31 cellular contexts compared by ENCODE assay signal in the genomic region with DNA sequence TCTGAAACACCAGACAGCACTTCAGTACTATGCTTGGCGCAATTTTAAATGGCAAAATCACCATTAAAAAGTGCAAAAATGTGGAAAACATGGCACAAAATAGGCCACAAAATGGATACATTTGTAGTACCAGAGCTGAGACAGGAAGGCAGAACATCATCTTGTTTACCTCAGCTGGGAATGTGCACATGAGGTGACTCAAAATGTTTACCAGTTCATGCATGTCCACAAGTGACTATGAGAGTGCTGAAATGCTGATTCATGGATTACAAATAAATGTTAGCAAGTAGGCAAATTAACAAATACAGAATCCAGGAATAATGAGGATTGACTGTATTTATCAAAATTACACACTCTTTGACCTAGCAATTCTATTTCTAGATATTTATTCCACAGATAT.
DNase-seq lines count a peak whose midpoint lies in the region; ATAC-seq and TF ChIP-seq lines count a peak whose summit lies in the region.
"Had no signal": no experiment of that assay in that cellular context is flagged by ENCODE, and none has a peak within 500 bp of the region (broad histone marks: within the 10 kb centered on the region; RNA-seq: fewer than 3 reads in every experiment).

No MANE protein-coding gene starts in this region.

- DNase-seq in ELR (ENCODE audit: low read depth): peak; percentile 36
- DNase-seq in PC-3: peak; percentile 8
- DNase-seq in epithelial cell of esophagus (ENCODE audit: low read depth): peak; percentile 93
- DNase-seq in SK-N-SH: no peak
- DNase-seq in T-helper 9 cell: no peak
- DNase-seq: ACHN; activated CD4-positive, alpha-beta T cell treated with anti-CD3 and anti-CD28 coated beads for 36 hours; activated CD8-positive, alpha-beta T cell treated with anti-CD3 and anti-CD28 coated beads, Interleukin-2, amount 10 ng/mL, durations not matched to agents 7 days and 5 days; anterior cingulate cortex; colonic mucosa; DMS79 treated with DMSO at 0.1 percent for 48 hours; effector memory CD8-positive, alpha-beta T cell; hippocampal formation; left ventricle myocardium superior; mucosa of descending colon; NCI-H1092; NCI-H187 treated with DMSO at 0.1 percent for 48 hours; NCI-H526 treated with DMSO at 0.1 percent for 48 hours; RPMI8226; small intestine; stimulated activated CD4-positive, alpha-beta T cell treated with anti-CD3 and anti-CD28 coated beads, Interleukin-1b, Interleukin-23, amount 100 ng/mL, for 48 hours; stimulated activated CD8-positive, alpha-beta memory T cell treated with anti-CD3 and anti-CD28 coated beads, Interleukin-4, amount 100 ng/mL, for 48 hours; tibial artery had no signal

- POLR2A ChIA-PET in PC-3 (lab: Charles Lee; ENCODE audit: unreplicated experiment) (interaction anchor here (0.5 kb wide), 1 partner anchor 82 kb away, joined by 7 read pairs; no protein-coding TSS in a partner anchor), SK-N-SH (lab: Yijun Ruan, JAX) (no interaction called here)

- H3K4me1 ChIP-seq in PC-3 (ENCODE audit: insufficient read depth, low read length) (no peaks in the 10 kb centered on the region), liver (ENCODE audit: control insufficient read depth in 4 of 4, insufficient read depth in 4 of 4, low read length in 3 of 4) (peaks cover 5 to 24% (median 9%) of the 10 kb centered on the region in 4 donors), SK-N-SH (ENCODE audit: control insufficient read depth in 1 of 2, insufficient read depth in 2 of 2, low read depth in 1 of 2, low read length in 1 of 2) (peaks cover 0 to 3% of the 10 kb centered on the region in 2 experiments; a peak in 1 of 4 replicates)
- H3K4me1 ChIP-seq: BLaER1 had no signal

- no peaks in the 10 kb centered on the region for H3K79me2 ChIP-seq in PC-3 (ENCODE audit: low read length)
- H3K79me2 ChIP-seq in SK-N-SH (ENCODE audit: insufficient read depth): no peaks in the 10 kb centered on the region

- H3K9me2 ChIP-seq in PC-3 (replicated peaks; ENCODE audit: low read length): no peaks in the 10 kb centered on the region
- no peaks in the 10 kb centered on the region for H3K9me2 ChIP-seq in SK-N-SH

- no peak overlapping the region for H3K4me2 ChIP-seq in PC-3 (ENCODE audit: low read length)
- H3K4me2 ChIP-seq in SK-N-SH: no peak overlapping the region
- H3K4me2 ChIP-seq: BLaER1 had no signal

- TF ChIP-seq EP300 in SK-N-SH (IDR thresholded peaks at IDR 0.05; ENCODE audit: borderline replicate concordance in 1 of 2, low read depth in 1 of 2, low read length in 1 of 2): no peak

- TF ChIP-seq RAD21 in liver (IDR thresholded peaks at IDR 0.05): no peak
- TF ChIP-seq RAD21 in SK-N-SH (IDR thresholded peaks at IDR 0.05; ENCODE audit: low read length): no peak

- H3K36me3 ChIP-seq in PC-3 (ENCODE audit: low read depth, low read length) (no peaks in the 10 kb centered on the region), liver (ENCODE audit: control insufficient read depth in 4 of 4, insufficient read depth in 3 of 4, low read depth in 1 of 4, low read length in 3 of 4) (no peaks in the 10 kb centered on the region), SK-N-SH (replicated peaks in 1 of 2; ENCODE audit: control insufficient read depth in 1 of 2, insufficient read depth in 2 of 2, low read length in 1 of 2) (no peaks in the 10 kb centered on the region)
- H3K36me3 ChIP-seq: BLaER1, cardiac muscle cell, colonic mucosa, esophagus muscularis mucosa, gastroesophageal sphincter, tibial artery had no signal

- H3K9ac ChIP-seq in PC-3 (ENCODE audit: low read length) (no peak overlapping the region), liver (ENCODE audit: low read depth in 1 of 2, low read length in 2 of 2) (no peak overlapping the region), SK-N-SH (no peak overlapping the region)
- H3K9ac ChIP-seq: BLaER1 had no signal

- H3K9me3 ChIP-seq in PC-3 (ENCODE audit: low read length): no peaks in the 10 kb centered on the region
- H3K9me3 ChIP-seq in liver (ENCODE audit: control insufficient read depth in 4 of 4, low read length in 3 of 4): no peaks in the 10 kb centered on the region
- H3K9me3 ChIP-seq in SK-N-SH: no peaks in the 10 kb centered on the region
- H3K9me3 ChIP-seq: BLaER1, colonic mucosa, esophagus muscularis mucosa, gastroesophageal sphincter, mucosa of descending colon, tibial artery had no signal

- H2AFZ ChIP-seq in PC-3 (ENCODE audit: low read length) (no peak overlapping the region), SK-N-SH (ENCODE audit: low read depth) (no peak overlapping the region)

- no peak for TF ChIP-seq CTCF in PC-3 (conservative IDR thresholded peaks at IDR 0.05; ENCODE audit: low read depth, low read length)
- no peak for TF ChIP-seq CTCF in epithelial cell of esophagus (IDR thresholded peaks at IDR 0.05; ENCODE audit: insufficient read depth, low read depth, low read length, missing control alignments)
- TF ChIP-seq CTCF in liver (IDR thresholded peaks at IDR 0.05; ENCODE audit: low read depth, low read length, missing input control): no peak
- no peak for TF ChIP-seq CTCF in SK-N-SH (IDR thresholded peaks at IDR 0.05)

- WGBS in liver: 99% methylated on average over 1 of the region's 1 CpG
- WGBS in SK-N-SH (ENCODE audit: low lambda C conversion rate): 100% methylated on average over 1 of the region's 1 CpG

- H3K27me3 ChIP-seq in PC-3 (ENCODE audit: low read length) (no peaks in the 10 kb centered on the region), liver (ENCODE audit: control insufficient read depth in 4 of 4, insufficient read depth in 4 of 4, low read length in 3 of 4) (no peaks in the 10 kb centered on the region), SK-N-SH (ENCODE audit: insufficient read depth) (no peaks in the 10 kb centered on the region)
- H3K27me3 ChIP-seq: BLaER1, cardiac muscle cell, colonic mucosa, esophagus muscularis mucosa, gastroesophageal sphincter, tibial artery had no signal

- no peak overlapping the region for H3K4me3 ChIP-seq in PC-3 (ENCODE audit: low read length)
- no peak overlapping the region for H3K4me3 ChIP-seq in epithelial cell of esophagus (ENCODE audit: low read length)
- H3K4me3 ChIP-seq in liver (ENCODE audit: low read depth in 1 of 3, low read length in 3 of 3): no peak overlapping the region
- no peak overlapping the region for H3K4me3 ChIP-seq in SK-N-SH (ENCODE audit: low read depth in 2 of 2, low read length in 1 of 2)
- H3K4me3 ChIP-seq: BLaER1, cardiac muscle cell, colonic mucosa, esophagus muscularis mucosa, gastroesophageal sphincter, mucosa of descending colon, tibial artery had no signal

- H3F3A ChIP-seq in PC-3 (ENCODE audit: low read length, unreplicated experiment) (no peaks in the 10 kb centered on the region), SK-N-SH (replicated peaks; ENCODE audit: insufficient read depth) (no peaks in the 10 kb centered on the region)

- H4K20me1 ChIP-seq in PC-3 (ENCODE audit: low read length): no peaks in the 10 kb centered on the region
- no peaks in the 10 kb centered on the region for H4K20me1 ChIP-seq in SK-N-SH (ENCODE audit: insufficient read depth)
- H4K20me1 ChIP-seq: BLaER1 had no signal

- no peak overlapping the region for H3K27ac ChIP-seq in PC-3 (ENCODE audit: low read length)
- H3K27ac ChIP-seq in liver (ENCODE audit: low read depth in 1 of 2, low read length in 2 of 2): peak overlapping the region in 1 of 2 donors; percentile 48
- no peak overlapping the region for H3K27ac ChIP-seq in SK-N-SH (ENCODE audit: low read depth in 2 of 2, low read length in 1 of 2)
- H3K27ac ChIP-seq: BLaER1, cardiac muscle cell, colonic mucosa, esophagus muscularis mucosa, gastroesophageal sphincter, tibial artery had no signal

- no TSS peak for BruUV-seq in PC-3 (replicated peaks; lab: Mats Ljungman, UMichigan)

- ATAC-seq in PC-3 (no peak; the same call in 1 of the 2 replicates), HG02763 (IDR thresholded peaks at IDR 0.05; ENCODE audit: unreplicated experiment) (no peak)
- ATAC-seq: activated CD4-positive, alpha-beta T cell treated with anti-CD3 and anti-CD28 coated beads for 36 hours; activated CD8-positive, alpha-beta T cell treated with anti-CD3 and anti-CD28 coated beads, Interleukin-2, amount 10 ng/mL, durations not matched to agents 7 days and 5 days; activated naive CD4-positive, alpha-beta T cell treated with anti-CD3 and anti-CD28 coated beads, Interleukin-2, amount 50 U/mL, for 72 hours; effector memory CD8-positive, alpha-beta T cell; gastroesophageal sphincter; left ventricle myocardium superior; mucosa of descending colon; natural killer cell treated with Interleukin-12 subunit alpha and Interleukin-12 subunit beta and Interleukin-15 and Interleukin-18, amount 100 ng/mL, for 72 hours had no signal

- CTCF ChIA-PET in PC-3 (lab: Charles Lee): interaction anchor here (0.6 kb wide), 1 partner anchor 103 kb away, joined by 4 read pairs; no protein-coding TSS in a partner anchor
- CTCF ChIA-PET in SK-N-SH (lab: Yijun Ruan, JAX): no interaction called here

- intact Hi-C loops in PC-3 (cut with micrococcal nuclease): no loop called here

TF ChIP-seq in liver, 16 proteins besides CTCF, POLR2A, EP300 and RAD21 (continues in another document):
- TF ChIP-seq SP1 (IDR thresholded peaks at IDR 0.05) (no peak), EGR1 (IDR thresholded peaks at IDR 0.05; ENCODE audit: low read depth in 2 of 2) (no peak)
- TF ChIP-seq, protein P1, sequence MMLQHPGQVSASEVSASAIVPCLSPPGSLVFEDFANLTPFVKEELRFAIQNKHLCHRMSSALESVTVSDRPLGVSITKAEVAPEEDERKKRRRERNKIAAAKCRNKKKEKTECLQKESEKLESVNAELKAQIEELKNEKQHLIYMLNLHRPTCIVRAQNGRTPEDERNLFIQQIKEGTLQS (IDR thresholded peaks at IDR 0.05): peak; percentile 41

TF ChIP-seq in SK-N-SH, 30 proteins besides CTCF, POLR2A, EP300 and RAD21:
- TF ChIP-seq TAF1 (IDR thresholded peaks at IDR 0.05; ENCODE audit: borderline replicate concordance, low read depth, low read length) (no peak), SMC3 (IDR thresholded peaks at IDR 0.05; ENCODE audit: low read depth, low read length) (no peak), FOXM1 (IDR thresholded peaks at IDR 0.05; ENCODE audit: low read depth) (no peak), GABPA (IDR thresholded peaks at IDR 0.05; ENCODE audit: low read depth) (no peak)

Comparison
In these comparisons a context has a peak if more than half of its experiments do, and no peak if none do; other contexts are left out.
1. DNase-seq: peak in ELR (single experiment), PC-3 (single experiment) and epithelial cell of esophagus (single experiment); none in SK-N-SH (single experiment) and T-helper 9 cell (single experiment).